8 cellular contexts compared by ENCODE assay signal in the genomic region with DNA sequence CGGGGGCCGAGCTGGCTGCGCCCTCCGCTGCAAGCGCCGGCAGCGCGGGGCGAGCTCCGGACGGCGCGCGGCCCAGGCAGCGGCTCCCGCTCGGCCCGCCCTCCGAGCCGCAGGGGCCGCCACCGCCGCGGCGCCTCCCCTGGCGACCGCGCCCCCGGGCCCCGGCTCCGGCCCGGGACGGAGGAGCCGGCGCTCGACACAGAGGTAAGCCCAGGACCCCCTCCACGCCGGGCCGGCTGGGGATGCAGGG. TPM values are rescaled to one million over a fixed set of nuclear protein-coding genes. Genes with fewer than 3 reads are reported as not detected.
DNase-seq lines count a peak whose midpoint lies in the region; ATAC-seq and TF ChIP-seq lines count a peak whose summit lies in the region.

No MANE protein-coding gene starts in this region.

- peak in 1 of 2 donors; percentile 0 for TF ChIP-seq POLR2A in vagina (IDR thresholded peaks at IDR 0.05)

- H3K27me3 ChIP-seq in vagina, result no peaks in the 10 kb centered on the region

- H3K27ac ChIP-seq in vagina, result peak overlapping the region; percentile 98

- H3K36me3 Mint-ChIP-seq in activated CD4-positive, alpha-beta T cell treated with anti-CD3 and anti-CD28 coated beads, Interleukin-2, amount 10 ng/mL, durations not matched to agents 7 days and 5 days (ENCODE audit: low read depth), result peaks cover 5% of the 10 kb centered on the region
- peaks cover 8% of the 10 kb centered on the region for H3K36me3 Mint-ChIP-seq in activated CD4-positive, alpha-beta T cell treated with anti-CD3 and anti-CD28 coated beads, Interleukin-2, amount 10 ng/mL, durations not matched to agents 24 days and 14 days (ENCODE audit: low read depth)
- no peaks in the 10 kb centered on the region for H3K36me3 Mint-ChIP-seq in activated CD8-positive, alpha-beta T cell treated with anti-CD3 and anti-CD28 coated beads for 36 hours (ENCODE audit: low read depth)

- no peaks in the 10 kb centered on the region for H3K9me3 Mint-ChIP-seq in activated CD4-positive, alpha-beta T cell treated with anti-CD3 and anti-CD28 coated beads, Interleukin-2, amount 10 ng/mL, durations not matched to agents 7 days and 5 days
- H3K9me3 Mint-ChIP-seq in activated CD4-positive, alpha-beta T cell treated with anti-CD3 and anti-CD28 coated beads, Interleukin-2, amount 10 ng/mL, durations not matched to agents 24 days and 14 days, result no peaks in the 10 kb centered on the region
- H3K9me3 Mint-ChIP-seq in activated CD8-positive, alpha-beta T cell treated with anti-CD3 and anti-CD28 coated beads for 36 hours, result no peaks in the 10 kb centered on the region

- H3K27me3 Mint-ChIP-seq in activated CD4-positive, alpha-beta T cell treated with anti-CD3 and anti-CD28 coated beads, Interleukin-2, amount 10 ng/mL, durations not matched to agents 7 days and 5 days, result peaks cover 15% of the 10 kb centered on the region
- peaks cover 22% of the 10 kb centered on the region for H3K27me3 Mint-ChIP-seq in activated CD4-positive, alpha-beta T cell treated with anti-CD3 and anti-CD28 coated beads, Interleukin-2, amount 10 ng/mL, durations not matched to agents 24 days and 14 days
- H3K27me3 Mint-ChIP-seq in activated CD8-positive, alpha-beta T cell treated with anti-CD3 and anti-CD28 coated beads for 36 hours, result peaks cover 37% of the 10 kb centered on the region

- peaks cover 32% of the 10 kb centered on the region for H3K4me1 Mint-ChIP-seq in activated CD4-positive, alpha-beta T cell treated with anti-CD3 and anti-CD28 coated beads, Interleukin-2, amount 10 ng/mL, durations not matched to agents 7 days and 5 days
- H3K4me1 Mint-ChIP-seq in activated CD4-positive, alpha-beta T cell treated with anti-CD3 and anti-CD28 coated beads, Interleukin-2, amount 10 ng/mL, durations not matched to agents 24 days and 14 days, result peaks cover 29% of the 10 kb centered on the region
- peaks cover 8% of the 10 kb centered on the region for H3K4me1 Mint-ChIP-seq in activated CD8-positive, alpha-beta T cell treated with anti-CD3 and anti-CD28 coated beads for 36 hours (ENCODE audit: low read depth)

- intact Hi-C loops in activated CD4-positive, alpha-beta T cell treated with anti-CD3 and anti-CD28 coated beads, Interleukin-2, amount 10 ng/mL, durations not matched to agents 24 days and 14 days (cut with micrococcal nuclease), result loop anchor here (1.0 to 5.0 kb wide), 7 partner anchors 100 to 556 kb away; partner anchors contain the start of genes BZW1, C2orf69, CLK1 and SGO2
- intact Hi-C loops in activated CD8-positive, alpha-beta T cell treated with anti-CD3 and anti-CD28 coated beads for 36 hours (cut with micrococcal nuclease), result loop anchor here (10.0 kb wide), 1 partner anchor 158 kb away; no protein-coding TSS in a partner anchor
- intact Hi-C loops in vagina (cut with DNase I), result loop anchor here (10.0 kb wide), 1 partner anchor 148 kb away; no protein-coding TSS in a partner anchor

- CTCF ChIA-PET in activated CD4-positive, alpha-beta T cell treated with anti-CD3 and anti-CD28 coated beads, Interleukin-2, amount 10 ng/mL, durations not matched to agents 7 days and 5 days (lab: Charles Lee), result interaction anchor here (1.6 kb wide), 1 partner anchor 16 kb away, joined by 4 read pairs; no protein-coding TSS in a partner anchor
- CTCF ChIA-PET in activated CD8-positive, alpha-beta T cell treated with anti-CD3 and anti-CD28 coated beads for 36 hours (lab: Charles Lee), result interaction anchor here (1.0 to 2.4 kb wide), 3 partner anchors 65 to 175 kb away, joined by 3 to 11 read pairs (median 9); no protein-coding TSS in a partner anchor

- H3K4me3 Mint-ChIP-seq in activated CD4-positive, alpha-beta T cell treated with anti-CD3 and anti-CD28 coated beads, Interleukin-2, amount 10 ng/mL, durations not matched to agents 7 days and 5 days, result no peak overlapping the region
- no peak overlapping the region for H3K4me3 Mint-ChIP-seq in activated CD4-positive, alpha-beta T cell treated with anti-CD3 and anti-CD28 coated beads, Interleukin-2, amount 10 ng/mL, durations not matched to agents 24 days and 14 days
- H3K4me3 Mint-ChIP-seq in activated CD8-positive, alpha-beta T cell treated with anti-CD3 and anti-CD28 coated beads for 36 hours, result no peak overlapping the region

- POLR2A ChIA-PET in activated CD4-positive, alpha-beta T cell treated with anti-CD3 and anti-CD28 coated beads, Interleukin-2, amount 10 ng/mL, durations not matched to agents 7 days and 5 days (lab: Charles Lee), result no interaction called here
- POLR2A ChIA-PET in activated CD8-positive, alpha-beta T cell treated with anti-CD3 and anti-CD28 coated beads for 36 hours (lab: Charles Lee), result no interaction called here

- ATAC-seq in HG02852 (IDR thresholded peaks at IDR 0.05; ENCODE audit: unreplicated experiment) (peak; percentile 53), left lobe of liver (peak; percentile 66)
- peak; percentile 53 for ATAC-seq in activated CD8-positive, alpha-beta T cell treated with anti-CD3 and anti-CD28 coated beads for 36 hours

- no peaks in the 10 kb centered on the region for H3K9me3 ChIP-seq in vagina

- peak; percentile 10 for DNase-seq in activated CD4-positive, alpha-beta T cell treated with anti-CD3 and anti-CD28 coated beads, Interleukin-2, amount 10 ng/mL, durations not matched to agents 7 days and 5 days
- no peak for DNase-seq in activated CD4-positive, alpha-beta T cell treated with anti-CD3 and anti-CD28 coated beads, Interleukin-2, amount 10 ng/mL, durations not matched to agents 24 days and 14 days
- DNase-seq in activated CD8-positive, alpha-beta T cell treated with anti-CD3 and anti-CD28 coated beads for 36 hours, result no peak
- DNase-seq in left lobe of liver (ENCODE audit: low spot score) (no peak), vagina (ENCODE audit: extremely low spot score in 2 of 2) (no peak), SW 1271 (lab: John Stamatoyannopoulos, UW) (no peak), DMS153 treated with DMSO at 0.1 percent for 48 hours (lab: John Stamatoyannopoulos, UW; ENCODE audit: unreplicated experiment) (no peak)

- H3K36me3 ChIP-seq in vagina, result no peaks in the 10 kb centered on the region

- H3K4me3 ChIP-seq in vagina, result peak overlapping the region; percentile 74 to 85

- no peak for TF ChIP-seq CTCF in activated CD8-positive, alpha-beta T cell treated with anti-CD3 and anti-CD28 coated beads for 36 hours (IDR thresholded peaks at IDR 0.05)
- TF ChIP-seq CTCF in vagina (IDR thresholded peaks at IDR 0.05), result no peak

- H3K4me1 ChIP-seq in vagina, result peaks cover 43% of the 10 kb centered on the region

- no peak overlapping the region for H3K27ac Mint-ChIP-seq in activated CD4-positive, alpha-beta T cell treated with anti-CD3 and anti-CD28 coated beads, Interleukin-2, amount 10 ng/mL, durations not matched to agents 7 days and 5 days
- no peak overlapping the region for H3K27ac Mint-ChIP-seq in activated CD4-positive, alpha-beta T cell treated with anti-CD3 and anti-CD28 coated beads, Interleukin-2, amount 10 ng/mL, durations not matched to agents 24 days and 14 days
- no peak overlapping the region for H3K27ac Mint-ChIP-seq in activated CD8-positive, alpha-beta T cell treated with anti-CD3 and anti-CD28 coated beads for 36 hours

RNA-seq across cellular contexts. Expression of gene SPATS2L, which starts 0.2 kb away (rescaled TPM):
- total RNA-seq in activated CD4-positive, alpha-beta T cell treated with anti-CD3 and anti-CD28 coated beads, Interleukin-2, amount 10 ng/mL, durations not matched to agents 7 days and 5 days, result 10 to 100 TPM; 53.9 to 56.7 TPM
- total RNA-seq in activated CD4-positive, alpha-beta T cell treated with anti-CD3 and anti-CD28 coated beads, Interleukin-2, amount 10 ng/mL, durations not matched to agents 24 days and 14 days, result 42.0 and 42.9 TPM in 2 replicates
- total RNA-seq in activated CD8-positive, alpha-beta T cell treated with anti-CD3 and anti-CD28 coated beads for 36 hours, result 1 to 10 TPM; 5.7 to 9.0 TPM
- total RNA-seq in left lobe of liver (66.8 TPM), vagina (65.6 TPM)
